In genomic region chr4:101953949-101954348, GRCh38 we compare ENCODE assay signal across 9 cellular contexts.
A peak's percentile ranks its signal among the peaks of the same experiment; 100 is the strongest.
DNase-seq lines count a peak whose midpoint lies in the region; ATAC-seq and TF ChIP-seq lines count a peak whose summit lies in the region.
"Had no signal": no experiment of that assay in that cellular context is flagged by ENCODE, and none has a peak within 500 bp of the region (broad histone marks: within the 10 kb centered on the region; RNA-seq: fewer than 3 reads in every experiment).

No MANE protein-coding gene starts in this region.

- no peaks in the 10 kb centered on the region for H3K79me2 ChIP-seq in GM23338 (replicated peaks; ENCODE audit: insufficient read depth)
- H3K79me2 ChIP-seq in OCI-LY7 (ENCODE audit: insufficient read depth, low read depth, low read length) = no peaks in the 10 kb centered on the region

- CTCF ChIA-PET in Panc1 (lab: Charles Lee) (no interaction called here), OCI-LY7 (lab: Charles Lee; ENCODE audit: unreplicated experiment) (no interaction called here)
- CTCF ChIA-PET in CD8-positive, alpha-beta T cell (lab: Charles Lee) = no interaction called here

- H3K4me3 ChIP-seq in GM23338 (no peak overlapping the region), Panc1 (ENCODE audit: low read depth in 2 of 2, low read length in 2 of 2) (no peak overlapping the region), epithelial cell of proximal tubule (ENCODE audit: low read depth, low read length) (no peak overlapping the region), OCI-LY7 (ENCODE audit: low read depth, low read length, poor library complexity, severe bottlenecking) (no peak overlapping the region)
- H3K4me3 ChIP-seq in CD8-positive, alpha-beta T cell (ENCODE audit: low read depth, low read length) = no peak overlapping the region

- H3K4me3 Mint-ChIP-seq in GM23338 = peak overlapping the region; percentile 13; the same call in 2 of the 3 replicates
- no peak overlapping the region for H3K4me3 Mint-ChIP-seq in CD8-positive, alpha-beta T cell

- in situ Hi-C loops in Panc1 (cut with HindIII; ENCODE audit: low pct_unique_long_range_greater_than_20kb, low sequenced_read_pairs) = no loop called here

- H4K20me1 ChIP-seq in GM23338 (replicated peaks; ENCODE audit: insufficient read depth) = no peaks in the 10 kb centered on the region
- no peaks in the 10 kb centered on the region for H4K20me1 ChIP-seq in OCI-LY7 (ENCODE audit: insufficient read depth, low read length)

- no peaks in the 10 kb centered on the region for H3K9me3 ChIP-seq in Panc1 (ENCODE audit: control insufficient read depth, insufficient read depth, low read depth, low read length)
- H3K9me3 ChIP-seq in OCI-LY7 (ENCODE audit: low read length) = no peaks in the 10 kb centered on the region
- H3K9me3 ChIP-seq in CD8-positive, alpha-beta T cell (ENCODE audit: low read length) = no peaks in the 10 kb centered on the region

- intact Hi-C loops in Panc1 (cut with micrococcal nuclease; ENCODE audit: unreplicated experiment) (no loop called here), OCI-LY7 (cut with micrococcal nuclease; ENCODE audit: unreplicated experiment) (no loop called here)
- intact Hi-C loops in CD8-positive, alpha-beta T cell (cut with DNase I, micrococcal nuclease) = no loop called here

- H3K27me3 ChIP-seq in GM23338 (ENCODE audit: insufficient read depth) (no peaks in the 10 kb centered on the region), Panc1 (ENCODE audit: control insufficient read depth, insufficient read depth, low read length) (no peaks in the 10 kb centered on the region)
- no peaks in the 10 kb centered on the region for H3K27me3 ChIP-seq in CD8-positive, alpha-beta T cell (ENCODE audit: insufficient read depth, low read length)

- POLR2A ChIA-PET in Panc1 (lab: Charles Lee) = no interaction called here
- POLR2A ChIA-PET in OCI-LY7 (lab: Charles Lee) = no interaction called here
- POLR2A ChIA-PET in CD8-positive, alpha-beta T cell (lab: Charles Lee) = interaction anchor here (0.6 kb wide), 1 partner anchor 360 kb away, joined by 4 read pairs; no protein-coding TSS in a partner anchor

- H3K9me3 Mint-ChIP-seq in GM23338 = no peaks in the 10 kb centered on the region
- no peaks in the 10 kb centered on the region for H3K9me3 Mint-ChIP-seq in CD8-positive, alpha-beta T cell

- BruUV-seq in Panc1 (replicated peaks; lab: Mats Ljungman, UMichigan) = no TSS peak
- no TSS peak for BruUV-seq in OCI-LY7 (replicated peaks; lab: Mats Ljungman, UMichigan)

- H3K4me1 ChIP-seq in GM23338 (ENCODE audit: insufficient read depth) = peaks cover 26% of the 10 kb centered on the region; the same call in 1 of the 2 replicates
- no peaks in the 10 kb centered on the region for H3K4me1 ChIP-seq in Panc1 (ENCODE audit: control insufficient read depth, insufficient read depth, low read length)
- no peaks in the 10 kb centered on the region for H3K4me1 ChIP-seq in OCI-LY7 (ENCODE audit: insufficient read depth, low read length, poor library complexity, severe bottlenecking)
- H3K4me1 ChIP-seq in CD8-positive, alpha-beta T cell (ENCODE audit: insufficient read depth, low read length) = no peaks in the 10 kb centered on the region

- H3K27ac Mint-ChIP-seq in GM23338 = peak overlapping the region; percentile 96
- no peak overlapping the region for H3K27ac Mint-ChIP-seq in CD8-positive, alpha-beta T cell

- no peak for TF ChIP-seq CTCF in GM23338 (conservative IDR thresholded peaks at IDR 0.05; ENCODE audit: low read depth in 2 of 2)
- TF ChIP-seq CTCF in Panc1 (IDR thresholded peaks at IDR 0.05) = no peak
- no peak for TF ChIP-seq CTCF in epithelial cell of proximal tubule (conservative IDR thresholded peaks at IDR 0.05; ENCODE audit: low read depth, low read length)
- no peak for TF ChIP-seq CTCF in OCI-LY7 (conservative IDR thresholded peaks at IDR 0.05; ENCODE audit: low read length)
- no peak for TF ChIP-seq CTCF in CD8-positive, alpha-beta T cell (IDR thresholded peaks at IDR 0.05)

- H3K36me3 ChIP-seq in GM23338 (ENCODE audit: insufficient read depth) (no peaks in the 10 kb centered on the region), Panc1 (ENCODE audit: control insufficient read depth, insufficient read depth, low read length) (no peaks in the 10 kb centered on the region), OCI-LY7 (ENCODE audit: insufficient read depth, low read length) (no peaks in the 10 kb centered on the region)
- H3K36me3 ChIP-seq in CD8-positive, alpha-beta T cell (ENCODE audit: insufficient read depth, low read length) = no peaks in the 10 kb centered on the region

- peaks cover 51% of the 10 kb centered on the region for H3K4me1 Mint-ChIP-seq in GM23338
- no peaks in the 10 kb centered on the region for H3K4me1 Mint-ChIP-seq in CD8-positive, alpha-beta T cell (ENCODE audit: low read depth)

- no peaks in the 10 kb centered on the region for H3K27me3 Mint-ChIP-seq in GM23338 (ENCODE audit: insufficient read depth, low read depth, poor library complexity)
- H3K27me3 Mint-ChIP-seq in CD8-positive, alpha-beta T cell (ENCODE audit: low read depth) = no peaks in the 10 kb centered on the region

- H3F3A ChIP-seq in GM23338 (replicated peaks; ENCODE audit: low read depth) = no peaks in the 10 kb centered on the region

- H3K9me2 ChIP-seq in GM23338 (ENCODE audit: insufficient read depth) (no peaks in the 10 kb centered on the region), OCI-LY7 (ENCODE audit: insufficient read depth, low read length) (no peaks in the 10 kb centered on the region)

- ATAC-seq in GM23338 (peak; percentile 94), Panc1 (peak; percentile 42; the same call in 1 of the 2 replicates)
- no peak for ATAC-seq in CD8-positive, alpha-beta T cell

- H3K4me2 ChIP-seq in GM23338 (peak overlapping the region; percentile 29), OCI-LY7 (ENCODE audit: low read length) (no peak overlapping the region)

- DNase-seq in GM23338 (ENCODE audit: low spot score) = peak; percentile 92
- no peak for DNase-seq in Panc1 (ENCODE audit: low read depth, low spot score)
- DNase-seq in epithelial cell of proximal tubule (ENCODE audit: low read depth) = peak; percentile 75
- peak; percentile 40 for DNase-seq in non-pigmented ciliary epithelial cell (ENCODE audit: low read depth)
- no peak for DNase-seq in T-helper 1 cell
- no peak for DNase-seq in OCI-LY7 (ENCODE audit: low spot score)
- DNase-seq in CD8-positive, alpha-beta T cell = no peak
- DNase-seq in NCI-H146 treated with DMSO at 0.1 percent for 48 hours (lab: John Stamatoyannopoulos, UW; ENCODE audit: unreplicated experiment) = no peak
- DNase-seq: effector CD4-positive, alpha-beta T cell had no signal

- no peak overlapping the region for H2AFZ ChIP-seq in GM23338
- H2AFZ ChIP-seq in OCI-LY7 (ENCODE audit: low read length) = no peak overlapping the region

- H3K36me3 Mint-ChIP-seq in GM23338 (ENCODE audit: low read depth) = peaks cover 3% of the 10 kb centered on the region; the same call in 1 of the 3 replicates
- no peaks in the 10 kb centered on the region for H3K36me3 Mint-ChIP-seq in CD8-positive, alpha-beta T cell

- peak overlapping the region; percentile 86 for H3K27ac ChIP-seq in GM23338 (ENCODE audit: low read depth)
- H3K27ac ChIP-seq in Panc1 (ENCODE audit: low read length) = no peak overlapping the region; the same call in 1 of the 2 replicates
- no peak overlapping the region for H3K27ac ChIP-seq in OCI-LY7 (ENCODE audit: low read depth, low read length, poor library complexity, severe bottlenecking)
- H3K27ac ChIP-seq in CD8-positive, alpha-beta T cell (ENCODE audit: low read depth, low read length) = no peak overlapping the region

TF ChIP-seq in GM23338, 12 proteins besides CTCF, POLR2A, EP300 and RAD21 (continues in another document):
- TF ChIP-seq JUNB (IDR thresholded peaks at IDR 0.05; ENCODE audit: unreplicated experiment) = no peak

Comparison
In these comparisons a context has a peak if more than half of its experiments do, and no peak if none do; other contexts are left out.
1. DNase-seq: peak in GM23338 (single experiment), epithelial cell of proximal tubule (single experiment) and non-pigmented ciliary epithelial cell (single experiment); none in Panc1 (single experiment), T-helper 1 cell (0 of 5), OCI-LY7 (single experiment), CD8-positive, alpha-beta T cell (0 of 7) and NCI-H146 treated with DMSO at 0.1 percent for 48 hours (single experiment).